8 cellular contexts compared by ENCODE assay signal in the genomic region with DNA sequence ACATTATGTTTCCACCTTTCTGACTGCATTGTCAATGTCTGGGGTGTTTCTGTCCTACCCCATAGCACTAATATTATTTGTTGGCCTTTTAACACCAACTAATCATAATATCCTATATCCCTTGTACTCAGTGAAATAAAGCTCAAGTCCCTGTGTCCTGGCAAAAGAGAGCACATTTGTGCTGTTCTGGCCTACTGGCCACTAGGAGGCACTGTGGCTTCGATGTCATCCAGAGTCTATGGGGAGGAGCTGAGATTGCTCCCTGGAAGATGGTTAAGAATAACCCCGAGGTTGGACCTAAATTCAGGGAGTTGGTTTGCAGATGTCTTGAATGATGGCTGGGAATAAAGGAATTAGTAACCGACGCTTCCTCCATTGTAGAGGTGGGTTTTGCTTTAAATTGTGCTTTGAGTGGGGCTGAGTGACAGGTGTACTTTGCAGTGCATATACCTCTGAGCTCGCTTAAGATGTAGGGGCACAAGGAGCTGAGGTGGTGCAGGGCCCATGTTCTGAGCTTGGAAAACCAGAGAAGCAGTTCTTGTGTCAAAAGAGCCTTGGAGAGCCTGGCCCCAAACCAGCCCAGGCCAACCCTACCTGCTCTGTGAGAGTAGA.
A peak's percentile ranks its signal among the peaks of the same experiment; 100 is the strongest.
DNase-seq lines count a peak whose midpoint lies in the region; ATAC-seq and TF ChIP-seq lines count a peak whose summit lies in the region.

No MANE protein-coding gene starts in this region.

- H3F3A ChIP-seq in smooth muscle cell (ENCODE audit: low read depth) = no peaks in the 10 kb centered on the region

- no peak overlapping the region for H3K9ac ChIP-seq in smooth muscle cell (ENCODE audit: low read depth)

- H2AFZ ChIP-seq in smooth muscle cell (ENCODE audit: low read depth) = no peak overlapping the region

- H3K4me3 ChIP-seq in left ventricle myocardium inferior = no peak overlapping the region
- H3K4me3 ChIP-seq in fibroblast of the aortic adventitia (ENCODE audit: low read depth, low read length) = no peak overlapping the region
- H3K4me3 ChIP-seq in smooth muscle cell = no peak overlapping the region

- DNase-seq in left ventricle myocardium inferior = no peak
- DNase-seq in cardiac septum (ENCODE audit: low spot score) = no peak
- DNase-seq in NCI-H1694 (lab: John Stamatoyannopoulos, UW) = peak; percentile 14
- peak; percentile 64 for DNase-seq in activated CD8-positive, alpha-beta memory T cell treated with anti-CD3 and anti-CD28 coated beads, Interleukin-2, amount 50 U/mL, for 48 hours
- peak; percentile 47 for DNase-seq in fibroblast of the aortic adventitia (ENCODE audit: low read depth)
- DNase-seq in smooth muscle cell (lab: John Stamatoyannopoulos, UW; ENCODE audit: unreplicated experiment) = no peak
- DNase-seq in inferior parietal cortex (ENCODE audit: extremely low spot score) = no peak

- ATAC-seq in HG02588 (IDR thresholded peaks at IDR 0.05; ENCODE audit: unreplicated experiment) = peak; percentile 84

- no peak overlapping the region for H3K4me2 ChIP-seq in smooth muscle cell

- H4K20me1 ChIP-seq in smooth muscle cell (ENCODE audit: low read depth) = no peaks in the 10 kb centered on the region

- no peak overlapping the region for H3K27ac ChIP-seq in left ventricle myocardium inferior (replicated peaks)
- no peak overlapping the region for H3K27ac ChIP-seq in smooth muscle cell (ENCODE audit: low read depth)

- H3K36me3 ChIP-seq in left ventricle myocardium inferior (no peaks in the 10 kb centered on the region), smooth muscle cell (ENCODE audit: low read depth) (no peaks in the 10 kb centered on the region)

- H3K9me3 ChIP-seq in left ventricle myocardium inferior (replicated peaks) = no peaks in the 10 kb centered on the region
- H3K9me3 ChIP-seq in smooth muscle cell (replicated peaks; ENCODE audit: low read depth) = no peaks in the 10 kb centered on the region

- intact Hi-C loops in left ventricle myocardium inferior (cut with micrococcal nuclease) (no loop called here), cardiac septum (cut with DNase I) (no loop called here)

- 59% methylated on average over 5 of the region's 5 CpGs for WGBS in smooth muscle cell (ENCODE audit: low lambda C conversion rate)

- peak; percentile 43 for TF ChIP-seq CTCF in left ventricle myocardium inferior (IDR thresholded peaks at IDR 0.05; ENCODE audit: borderline replicate concordance)
- peak; percentile 58 for TF ChIP-seq CTCF in fibroblast of the aortic adventitia (IDR thresholded peaks at IDR 0.05; ENCODE audit: insufficient read depth, low read length)
- TF ChIP-seq CTCF in smooth muscle cell (IDR thresholded peaks at IDR 0.05; ENCODE audit: borderline replicate concordance, insufficient read depth, poor library complexity, severe bottlenecking) = peak; percentile 63

- H3K4me1 ChIP-seq in left ventricle myocardium inferior (no peaks in the 10 kb centered on the region), smooth muscle cell (ENCODE audit: low read depth) (peaks cover 5% of the 10 kb centered on the region)

- H3K27me3 ChIP-seq in left ventricle myocardium inferior (ENCODE audit: low read depth) (peaks cover 56% of the 10 kb centered on the region), smooth muscle cell (ENCODE audit: low read depth) (no peaks in the 10 kb centered on the region)

- H3K79me2 ChIP-seq in smooth muscle cell (ENCODE audit: low read depth) = no peaks in the 10 kb centered on the region

Comparison
In these comparisons a context has a peak if more than half of its experiments do, and no peak if none do; other contexts are left out.
1. DNase-seq: peak in NCI-H1694 (single experiment), activated CD8-positive, alpha-beta memory T cell treated with anti-CD3 and anti-CD28 coated beads, Interleukin-2, amount 50 U/mL, for 48 hours (single experiment) and fibroblast of the aortic adventitia (single experiment); none in left ventricle myocardium inferior (single experiment), cardiac septum (single experiment), smooth muscle cell (single experiment) and inferior parietal cortex (single experiment).
2. Peak in every context shown above with its lines, with median percentiles within 50 percentile points of each other: CTCF ChIP-seq.